8 cellular contexts compared by ENCODE assay signal in the genomic region with DNA sequence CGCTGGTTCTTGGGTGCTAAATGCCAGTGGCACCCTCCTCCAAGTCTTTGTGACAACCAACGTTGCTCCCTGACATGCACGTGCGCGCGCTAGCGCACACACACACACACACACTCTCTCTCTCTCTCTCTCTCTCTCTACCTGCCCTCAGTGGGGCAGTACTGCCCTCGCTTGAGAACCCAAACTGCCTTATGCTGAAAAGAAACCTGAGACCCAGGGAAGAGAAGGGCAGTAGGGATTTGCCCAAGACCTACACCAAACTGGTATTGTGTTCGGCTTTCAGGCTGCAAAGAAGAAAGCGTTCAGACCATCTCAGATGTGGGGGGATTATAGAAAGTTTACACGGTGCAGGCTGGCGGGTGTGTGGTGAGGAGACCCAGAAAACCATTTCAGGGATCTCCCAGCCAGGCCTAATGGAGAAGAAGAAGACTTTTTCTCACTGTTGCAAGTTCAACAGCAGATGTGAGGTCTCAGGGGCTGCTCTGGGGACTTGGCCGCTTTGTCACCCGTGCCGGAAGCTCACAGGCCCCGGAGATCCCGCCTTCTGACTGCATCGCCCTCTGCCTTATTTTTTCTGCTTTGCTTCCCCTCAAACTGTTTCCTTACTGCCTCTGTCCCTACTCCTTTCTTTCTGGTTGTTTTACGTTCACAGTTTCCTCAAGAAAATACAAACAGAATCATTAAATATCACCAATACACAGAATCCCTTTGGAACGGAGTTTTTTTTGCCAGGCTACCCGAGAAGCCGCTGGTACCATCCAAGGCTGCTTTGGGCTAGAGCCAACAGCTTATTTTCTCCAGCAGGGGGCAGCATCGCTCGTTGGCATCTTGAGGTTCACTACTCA.
A peak's percentile ranks its signal among the peaks of the same experiment; 100 is the strongest.
DNase-seq lines count a peak whose midpoint lies in the region; ATAC-seq, FAIRE-seq and TF ChIP-seq lines count a peak whose summit lies in the region.

No MANE protein-coding gene starts in this region.

- no peak for TF ChIP-seq EP300 in GM12878 (IDR thresholded peaks at IDR 0.05; ENCODE audit: borderline replicate concordance in 1 of 2, control insufficient read depth in 1 of 2, low read depth in 2 of 2, low read length in 2 of 2)

- peak overlapping the region; percentile 69 for H3K4me3 ChIP-seq in GM12878

- POLR2A ChIA-PET in GM12878 (lab: Charles Lee): interaction anchor here (0.7 to 2.1 kb wide), 9 partner anchors 15 to 227 kb away, joined by 3 to 9 read pairs (median 4); a partner anchor contains a TSS

- peak overlapping the region; percentile 79 for H3K9ac ChIP-seq in GM12878 (ENCODE audit: control insufficient read depth, insufficient read depth, low read length)

- peak; percentile 68 for TF ChIP-seq RAD21 in GM12878 (IDR thresholded peaks at IDR 0.05; ENCODE audit: insufficient read depth, low read depth, low read length)

- H3K27ac Mint-ChIP-seq in immature natural killer cell: peak overlapping the region; percentile 87 to 95 (median 90)

- WGBS in GM12878 (ENCODE audit: insufficient coverage, insufficient replicate concordance, low lambda C conversion rate, missing lambda C conversion rate): 9% methylated on average over 24 of the region's 24 CpGs

- peaks cover 11% of the 10 kb centered on the region for H3K4me1 ChIP-seq in GM12878 (ENCODE audit: control insufficient read depth, insufficient read depth, low read length)

- H3K9me3 ChIP-seq in GM12878 (replicated peaks; ENCODE audit: control insufficient read depth, insufficient read depth, low read length): no peaks in the 10 kb centered on the region

- H4K20me1 ChIP-seq in GM12878 (ENCODE audit: control insufficient read depth, insufficient read depth): no peaks in the 10 kb centered on the region

- no TSS peak for BruUV-seq in GM12878 (replicated peaks; lab: Mats Ljungman, UMichigan)

- no peaks in the 10 kb centered on the region for H3K79me2 ChIP-seq in GM12878 (ENCODE audit: control insufficient read depth, insufficient read depth, low read length)

- H3K4me2 ChIP-seq in GM12878 (ENCODE audit: control insufficient read depth, insufficient read depth): peak overlapping the region; percentile 95

- DNase-seq in SIG-M5 treated with dmso at 0.1 percent for 504 hours (lab: John Stamatoyannopoulos, UW; ENCODE audit: unreplicated experiment): peak; percentile 58
- no peak for DNase-seq in SIG-M5 (lab: John Stamatoyannopoulos, UW)
- DNase-seq in NCI-H146 (lab: John Stamatoyannopoulos, UW): peak; percentile 74
- DNase-seq in T-helper 22 cell (ENCODE audit: low read depth): peak; percentile 31
- peak; percentile 52 for DNase-seq in GM12878 (ENCODE audit: low read depth, low spot score)
- peak; percentile 60 to 75 (median 69) for DNase-seq in immature natural killer cell
- peak; percentile 59 to 79 for DNase-seq in stimulated activated CD4-positive, alpha-beta T cell treated with anti-CD3 and anti-CD28 coated beads, Interleukin-12 subunit alpha, Interleukin-12 subunit beta, amount 100 ng/mL, for 24 hours (ENCODE audit: low read depth in 2 of 2)

- H3K36me3 Mint-ChIP-seq in immature natural killer cell: no peaks in the 10 kb centered on the region

- no peaks in the 10 kb centered on the region for H3K27me3 ChIP-seq in GM12878 (replicated peaks in 1 of 2; ENCODE audit: control insufficient read depth in 2 of 2, insufficient read depth in 2 of 2, low read length in 1 of 2)

- FAIRE-seq in GM12878 (lab: Jason Lieb, UNC): peak; percentile 78

- RAD21 ChIA-PET in GM12878 (lab: Charles Lee; ENCODE audit: unreplicated experiment): interaction anchor here (0.6 to 7.6 kb wide), 33 partner anchors 8 to 367 kb away, joined by 3 to 72 read pairs (median 5); a partner anchor contains a TSS

- peak overlapping the region; percentile 99 for H2AFZ ChIP-seq in GM12878 (ENCODE audit: control insufficient read depth, low read depth, low read length)

- SMC1A ChIA-PET in GM12878 (lab: Charles Lee; ENCODE audit: uncharacterized antibody, unreplicated experiment): interaction anchor here (0.6 to 7.8 kb wide), 25 partner anchors 14 to 1087 kb away, joined by 3 to 151 read pairs (median 5); a partner anchor contains a TSS

- H3K27ac ChIP-seq in GM12878 (ENCODE audit: control insufficient read depth, insufficient read depth): peak overlapping the region; percentile 84

- intact Hi-C loops in GM12878 (cut with micrococcal nuclease; ENCODE audit: unreplicated experiment): loop anchor here (1.0 to 10.0 kb wide), 4 partner anchors 83 to 367 kb away; no protein-coding TSS in a partner anchor

- in situ Hi-C loops in GM12878 (cut with MboI): loop anchor here (5.0 to 10.0 kb wide), 2 partner anchors 144 to 367 kb away; no protein-coding TSS in a partner anchor

- H3K4me1 Mint-ChIP-seq in immature natural killer cell: peaks cover 20 to 24% of the 10 kb centered on the region in 2 donors

- H3K9me3 Mint-ChIP-seq in immature natural killer cell: peaks cover 0 to under 1% (median 0%) of the 10 kb centered on the region in 6 donors

- no peaks in the 10 kb centered on the region for H3K36me3 ChIP-seq in GM12878 (ENCODE audit: control insufficient read depth in 2 of 2, insufficient read depth in 2 of 2, low read length in 1 of 2)

- CTCF ChIA-PET in GM12878 (lab: Yijun Ruan, JAX): interaction anchor here (0.6 to 9.9 kb wide), 54 partner anchors 9 to 954 kb away, joined by 3 to 231 read pairs (median 5); a partner anchor contains a TSS

- TF ChIP-seq POLR2A in GM12878 (IDR thresholded peaks at IDR 0.05; ENCODE audit: low read depth, low read length): peak; percentile 65

- ATAC-seq in HG02870 (IDR thresholded peaks at IDR 0.05; ENCODE audit: unreplicated experiment): peak; percentile 69
- ATAC-seq in GM12878: peak; percentile 80

- peak; percentile 71 to 91 (median 84) for TF ChIP-seq CTCF in GM12878 (IDR thresholded peaks at IDR 0.05 in 2 of 3, conservative IDR thresholded peaks at IDR 0.05 in 1 of 3; ENCODE audit: control insufficient read depth in 2 of 3, extremely low read depth in 1 of 3, insufficient read depth in 1 of 3, low read depth in 3 of 3, low read length in 3 of 3)

- H3K27me3 Mint-ChIP-seq in immature natural killer cell (ENCODE audit: low read depth in 3 of 3): peaks cover 14 to 38% (median 29%) of the 10 kb centered on the region in 3 donors

- peak overlapping the region; percentile 93 to 100 (median 98) for H3K4me3 Mint-ChIP-seq in immature natural killer cell

TF ChIP-seq in GM12878, 131 proteins besides CTCF, POLR2A, EP300 and RAD21 (continues in another document):
- TF ChIP-seq, protein P1, sequence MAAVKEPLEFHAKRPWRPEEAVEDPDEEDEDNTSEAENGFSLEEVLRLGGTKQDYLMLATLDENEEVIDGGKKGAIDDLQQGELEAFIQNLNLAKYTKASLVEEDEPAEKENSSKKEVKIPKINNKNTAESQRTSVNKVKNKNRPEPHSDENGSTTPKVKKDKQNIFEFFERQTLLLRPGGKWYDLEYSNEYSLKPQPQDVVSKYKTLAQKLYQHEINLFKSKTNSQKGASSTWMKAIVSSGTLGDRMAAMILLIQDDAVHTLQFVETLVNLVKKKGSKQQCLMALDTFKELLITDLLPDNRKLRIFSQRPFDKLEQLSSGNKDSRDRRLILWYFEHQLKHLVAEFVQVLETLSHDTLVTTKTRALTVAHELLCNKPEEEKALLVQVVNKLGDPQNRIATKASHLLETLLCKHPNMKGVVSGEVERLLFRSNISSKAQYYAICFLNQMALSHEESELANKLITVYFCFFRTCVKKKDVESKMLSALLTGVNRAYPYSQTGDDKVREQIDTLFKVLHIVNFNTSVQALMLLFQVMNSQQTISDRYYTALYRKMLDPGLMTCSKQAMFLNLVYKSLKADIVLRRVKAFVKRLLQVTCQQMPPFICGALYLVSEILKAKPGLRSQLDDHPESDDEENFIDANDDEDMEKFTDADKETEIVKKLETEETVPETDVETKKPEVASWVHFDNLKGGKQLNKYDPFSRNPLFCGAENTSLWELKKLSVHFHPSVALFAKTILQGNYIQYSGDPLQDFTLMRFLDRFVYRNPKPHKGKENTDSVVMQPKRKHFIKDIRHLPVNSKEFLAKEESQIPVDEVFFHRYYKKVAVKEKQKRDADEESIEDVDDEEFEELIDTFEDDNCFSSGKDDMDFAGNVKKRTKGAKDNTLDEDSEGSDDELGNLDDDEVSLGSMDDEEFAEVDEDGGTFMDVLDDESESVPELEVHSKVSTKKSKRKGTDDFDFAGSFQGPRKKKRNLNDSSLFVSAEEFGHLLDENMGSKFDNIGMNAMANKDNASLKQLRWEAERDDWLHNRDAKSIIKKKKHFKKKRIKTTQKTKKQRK (IDR thresholded peaks at IDR 0.05; ENCODE audit: low read depth, low read length): no peak
- TF ChIP-seq CBX3 (IDR thresholded peaks at IDR 0.05; ENCODE audit: borderline replicate concordance, low read depth): no peak
- TF ChIP-seq NR2C1 (IDR thresholded peaks at IDR 0.05): no peak
- TF ChIP-seq EGR1 (IDR thresholded peaks at IDR 0.05; ENCODE audit: borderline replicate concordance in 1 of 2, low read depth in 2 of 2, low read length in 2 of 2): no peak
- no peak for TF ChIP-seq ASH2L (IDR thresholded peaks at IDR 0.05; ENCODE audit: borderline replicate concordance, low read depth)
- TF ChIP-seq CHD1 (IDR thresholded peaks at IDR 0.05; ENCODE audit: low read depth, low read length): no peak
- peak; percentile 43 for TF ChIP-seq EED (IDR thresholded peaks at IDR 0.05; ENCODE audit: low read depth)
- TF ChIP-seq BCL11A (IDR thresholded peaks at IDR 0.05; ENCODE audit: low read depth, low read length): no peak
- no peak for TF ChIP-seq ZNF24 (IDR thresholded peaks at IDR 0.05)
- no peak for TF ChIP-seq NRF1 (conservative IDR thresholded peaks at IDR 0.05; ENCODE audit: low read depth, low read length)
- TF ChIP-seq DPF2 (IDR thresholded peaks at IDR 0.05): 0 out of 2 replicates have a peak, but pooled peaks have one; percentile 55
- TF ChIP-seq POLR2AphosphoS5 (IDR thresholded peaks at IDR 0.05; ENCODE audit: low read length): peak; percentile 60; the same call in 1 of the 2 replicates
- TF ChIP-seq, protein P2, sequence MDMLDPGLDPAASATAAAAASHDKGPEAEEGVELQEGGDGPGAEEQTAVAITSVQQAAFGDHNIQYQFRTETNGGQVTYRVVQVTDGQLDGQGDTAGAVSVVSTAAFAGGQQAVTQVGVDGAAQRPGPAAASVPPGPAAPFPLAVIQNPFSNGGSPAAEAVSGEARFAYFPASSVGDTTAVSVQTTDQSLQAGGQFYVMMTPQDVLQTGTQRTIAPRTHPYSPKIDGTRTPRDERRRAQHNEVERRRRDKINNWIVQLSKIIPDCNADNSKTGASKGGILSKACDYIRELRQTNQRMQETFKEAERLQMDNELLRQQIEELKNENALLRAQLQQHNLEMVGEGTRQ (IDR thresholded peaks at IDR 0.05; ENCODE audit: borderline replicate concordance, low read depth, low read length): no peak
- no peak for TF ChIP-seq WRNIP1 (IDR thresholded peaks at IDR 0.05; ENCODE audit: borderline replicate concordance, low read depth, low read length)
- no peak for TF ChIP-seq JUNB (IDR thresholded peaks at IDR 0.05)
- no peak for TF ChIP-seq NFYA (IDR thresholded peaks at IDR 0.05; ENCODE audit: borderline replicate concordance, low read depth, low read length)
- peak; percentile 42; the same call in 1 of the 2 replicates for TF ChIP-seq FOXM1 (IDR thresholded peaks at IDR 0.05; ENCODE audit: low read depth, low read length)
- TF ChIP-seq ZZZ3 (IDR thresholded peaks at IDR 0.05; ENCODE audit: control insufficient read depth, insufficient read length, low read depth): peak; percentile 86
